Comparison of ENCODE assay signal across 21 cellular contexts in genomic region chr9:114811301-114811700, GRCh38. TPM values are rescaled to one million over a fixed set of nuclear protein-coding genes. Genes with fewer than 3 reads are reported as not detected.
A peak's percentile ranks its signal among the peaks of the same experiment; 100 is the strongest.
DNase-seq lines count a peak whose midpoint lies in the region; ATAC-seq, FAIRE-seq and TF ChIP-seq lines count a peak whose summit lies in the region.
"Had no signal": no experiment of that assay in that cellular context is flagged by ENCODE, and none has a peak within 500 bp of the region (broad histone marks: within the 10 kb centered on the region; RNA-seq: fewer than 3 reads in every experiment).

No MANE protein-coding gene starts in this region.

- H3K27ac Mint-ChIP-seq in MCF 10A (ENCODE audit: low read depth, unreplicated experiment) (no peak overlapping the region), astrocyte (ENCODE audit: unreplicated experiment) (no peak overlapping the region)
- H3K27ac Mint-ChIP-seq: activated CD4-positive, alpha-beta T cell treated with anti-CD3 and anti-CD28 coated beads for 36 hours; effector memory CD8-positive, alpha-beta T cell had no signal

- no peaks in the 10 kb centered on the region for H3K27me3 Mint-ChIP-seq in MCF 10A (ENCODE audit: insufficient read depth, unreplicated experiment)
- H3K27me3 Mint-ChIP-seq in astrocyte (ENCODE audit: low read depth, unreplicated experiment) = peaks cover 6% of the 10 kb centered on the region

- BruUV-seq in mammary epithelial cell (replicated peaks; lab: Mats Ljungman, UMichigan) (no TSS peak), MCF 10A (replicated peaks; lab: Mats Ljungman, UMichigan) (no TSS peak)

- DNase-seq in mammary epithelial cell = peak; percentile 83
- DNase-seq in MCF 10A (ENCODE audit: unreplicated experiment) = no peak
- peak; percentile 56 for DNase-seq in astrocyte (ENCODE audit: low read depth)
- DNase-seq in kidney tubule cell (ENCODE audit: low spot score) = peak; percentile 59
- DNase-seq in urothelium cell line (ENCODE audit: low spot score) = peak; percentile 78
- no peak for DNase-seq in right atrium auricular region (ENCODE audit: low spot score)
- DNase-seq in NCI-H748 treated with DMSO at 0.1 percent for 48 hours (lab: John Stamatoyannopoulos, UW) = no peak
- DNase-seq: activated CD4-positive, alpha-beta T cell treated with anti-CD3 and anti-CD28 coated beads for 36 hours; activated effector memory CD4-positive, alpha-beta T cell treated with anti-CD3 and anti-CD28 coated beads, Interleukin-2, amount 50 U/mL, for 16 hours; amniotic stem cell; cerebellar nuclear complex; DND-41; effector memory CD8-positive, alpha-beta T cell; GOT3; NCI-H2029; NCI-H510A treated with DMSO at 0.1 percent for 48 hours; right lobe of liver; stimulated activated naive CD8-positive, alpha-beta T cell treated with anti-CD3 and anti-CD28 coated beads, Interleukin-15, Interleukin-2, amounts not matched to agents 100 U/mL and 50 U/mL, for 24 hours had no signal

- FAIRE-seq in astrocyte (lab: Jason Lieb, UNC) = no peak
- no peak for FAIRE-seq in urothelium cell line (lab: Jason Lieb, UNC)

- H4K20me1 ChIP-seq in mammary epithelial cell (ENCODE audit: insufficient read depth, low read length) (no peaks in the 10 kb centered on the region), astrocyte (ENCODE audit: insufficient read depth, low read length) (no peaks in the 10 kb centered on the region)

- TF ChIP-seq CTCF in mammary epithelial cell (conservative IDR thresholded peaks at IDR 0.05 in 1 of 2, IDR thresholded peaks at IDR 0.05 in 1 of 2; ENCODE audit: extremely low read depth in 1 of 2, insufficient read depth in 1 of 2, low read depth in 1 of 2, low read length in 2 of 2) (no peak), MCF 10A (IDR thresholded peaks at IDR 0.05; ENCODE audit: unreplicated experiment) (no peak), astrocyte (IDR thresholded peaks at IDR 0.05; ENCODE audit: insufficient read depth, low read depth, low read length) (no peak), right atrium auricular region (IDR thresholded peaks at IDR 0.05) (no peak)

- CTCF ChIA-PET in mammary epithelial cell (lab: Charles Lee; ENCODE audit: low non-redundant PET) = no interaction called here
- CTCF ChIA-PET in MCF 10A (lab: Yijun Ruan, JAX) = interaction anchor here (0.7 to 2.3 kb wide), 2 partner anchors 19 to 95 kb away, joined by 3 to 8 read pairs; no protein-coding TSS in a partner anchor

- H3K9me3 ChIP-seq in mammary epithelial cell (replicated peaks; ENCODE audit: insufficient read depth, low read length) = no peaks in the 10 kb centered on the region
- no peaks in the 10 kb centered on the region for H3K9me3 ChIP-seq in astrocyte (ENCODE audit: insufficient read depth, low read depth, low read length)
- H3K9me3 ChIP-seq in right atrium auricular region = no peaks in the 10 kb centered on the region
- H3K9me3 ChIP-seq: right lobe of liver, SJSA1 had no signal

- no peak overlapping the region for H3K9ac ChIP-seq in mammary epithelial cell (ENCODE audit: insufficient read depth, low read length)
- no peak overlapping the region for H3K9ac ChIP-seq in astrocyte (ENCODE audit: low read length)

- H3K4me3 ChIP-seq in mammary epithelial cell (replicated peaks in 1 of 3; ENCODE audit: insufficient read depth in 1 of 3, low read depth in 2 of 3, low read length in 3 of 3) (no peak overlapping the region), astrocyte (ENCODE audit: insufficient read depth, low read depth, low read length) (no peak overlapping the region), right atrium auricular region (no peak overlapping the region)
- H3K4me3 ChIP-seq: right lobe of liver, SJSA1 had no signal

- H3K36me3 Mint-ChIP-seq in MCF 10A (ENCODE audit: insufficient read depth, unreplicated experiment) (no peaks in the 10 kb centered on the region), astrocyte (ENCODE audit: low read depth, unreplicated experiment) (no peaks in the 10 kb centered on the region)

- H3K9me3 Mint-ChIP-seq in MCF 10A (ENCODE audit: unreplicated experiment) = no peaks in the 10 kb centered on the region
- peaks cover 13% of the 10 kb centered on the region for H3K9me3 Mint-ChIP-seq in astrocyte (ENCODE audit: unreplicated experiment)

- intact Hi-C loops in mammary epithelial cell (cut with micrococcal nuclease) (no loop called here), MCF 10A (cut with micrococcal nuclease) (no loop called here)

- in situ Hi-C loops in mammary epithelial cell (cut with MboI; ENCODE audit: low sequenced_read_pairs in 2 of 2) = no loop called here

- no peak overlapping the region for H2AFZ ChIP-seq in mammary epithelial cell (ENCODE audit: low read depth, low read length)
- no peak overlapping the region for H2AFZ ChIP-seq in astrocyte (ENCODE audit: low read depth, low read length)

- POLR2A ChIA-PET in MCF 10A (lab: Yijun Ruan, JAX) = interaction anchor here (1.2 kb wide), 1 partner anchor 41 kb away, joined by 4 read pairs; no protein-coding TSS in a partner anchor

- H3K4me2 ChIP-seq in mammary epithelial cell (ENCODE audit: insufficient read depth, low read depth, low read length) (no peak overlapping the region), astrocyte (ENCODE audit: low read length) (no peak overlapping the region)

- no peak for ATAC-seq in HG03442 (IDR thresholded peaks at IDR 0.05; ENCODE audit: unreplicated experiment)
- ATAC-seq: activated CD4-positive, alpha-beta T cell treated with anti-CD3 and anti-CD28 coated beads for 36 hours; effector memory CD8-positive, alpha-beta T cell; right lobe of liver; stimulated activated naive CD8-positive, alpha-beta T cell treated with anti-CD3 and anti-CD28 coated beads, Interleukin-15, Interleukin-2, amounts not matched to agents 100 U/mL and 50 U/mL, for 24 hours had no signal

- H3K4me1 Mint-ChIP-seq in MCF 10A (ENCODE audit: insufficient read depth, unreplicated experiment) = peaks cover 4% of the 10 kb centered on the region
- peaks cover 14% of the 10 kb centered on the region for H3K4me1 Mint-ChIP-seq in astrocyte (ENCODE audit: low read depth, unreplicated experiment)

- dilution Hi-C loops in mammary epithelial cell (cut with HindIII; ENCODE audit: low sequenced_read_pairs) = no loop called here

- 2% methylated on average over 4 of the region's 4 CpGs for WGBS in mammary epithelial cell (ENCODE audit: low coverage, missing lambda C conversion rate)

- no peak overlapping the region for H3K4me3 Mint-ChIP-seq in MCF 10A (ENCODE audit: unreplicated experiment)
- no peak overlapping the region for H3K4me3 Mint-ChIP-seq in astrocyte (ENCODE audit: unreplicated experiment)
- H3K4me3 Mint-ChIP-seq: activated CD4-positive, alpha-beta T cell treated with anti-CD3 and anti-CD28 coated beads for 36 hours; effector memory CD8-positive, alpha-beta T cell had no signal

- H3K27me3 ChIP-seq in mammary epithelial cell (ENCODE audit: insufficient read depth, low read length) (no peaks in the 10 kb centered on the region), astrocyte (ENCODE audit: insufficient read depth, low read length) (no peaks in the 10 kb centered on the region), right atrium auricular region (no peaks in the 10 kb centered on the region)
- H3K27me3 ChIP-seq: right lobe of liver, SJSA1 had no signal

- peaks cover 19% of the 10 kb centered on the region for H3K4me1 ChIP-seq in mammary epithelial cell (ENCODE audit: insufficient read depth, low read length)
- H3K4me1 ChIP-seq in astrocyte (ENCODE audit: insufficient read depth, low read length) = no peaks in the 10 kb centered on the region
- H3K4me1 ChIP-seq in right atrium auricular region = peaks cover 0 to 2% of the 10 kb centered on the region in 2 donors
- H3K4me1 ChIP-seq: right lobe of liver, SJSA1 had no signal

- H3K27ac ChIP-seq in mammary epithelial cell (ENCODE audit: insufficient read depth, low read depth, low read length) (no peak overlapping the region), astrocyte (ENCODE audit: low read depth, low read length) (no peak overlapping the region), right atrium auricular region (no peak overlapping the region)
- H3K27ac ChIP-seq: right lobe of liver, SJSA1 had no signal

- no peaks in the 10 kb centered on the region for H3K36me3 ChIP-seq in mammary epithelial cell (ENCODE audit: insufficient read depth, low read length)
- no peaks in the 10 kb centered on the region for H3K36me3 ChIP-seq in astrocyte (ENCODE audit: insufficient read depth, low read length)
- no peaks in the 10 kb centered on the region for H3K36me3 ChIP-seq in right atrium auricular region
- H3K36me3 ChIP-seq: right lobe of liver, SJSA1 had no signal

- H3K79me2 ChIP-seq in mammary epithelial cell (ENCODE audit: insufficient read depth, low read length) (no peaks in the 10 kb centered on the region), astrocyte (ENCODE audit: insufficient read depth, low read length) (no peaks in the 10 kb centered on the region)

RNA-seq across cellular contexts. Expression of gene TNFSF15, which starts 5.5 kb away (rescaled TPM):
- 1 to 10 TPM; 1.3 to 2.1 TPM for total RNA-seq in mammary epithelial cell
- polyA plus RNA-seq in mammary epithelial cell = 0.74 TPM
- polyA minus RNA-seq in mammary epithelial cell = 0.62 TPM
- 0.39 and 1.9 TPM in 2 replicates for total RNA-seq in MCF 10A (2022)
- total RNA-seq in astrocyte = 4.2 and 10.3 TPM in 2 replicates
- total RNA-seq in right atrium auricular region = under 1 TPM in 1 of 2 donors, not detected in 1; 0.16 TPM
- total RNA-seq: A673, SJSA1 had no signal

Comparison
In these comparisons a context has a peak if more than half of its experiments do, and no peak if none do; other contexts are left out.
1. DNase-seq: peak in mammary epithelial cell (single experiment), astrocyte (single experiment), kidney tubule cell (single experiment) and urothelium cell line (single experiment); none in MCF 10A (single experiment), right atrium auricular region (single experiment) and NCI-H748 treated with DMSO at 0.1 percent for 48 hours (single experiment).